In genomic region chr11:122853971-122854446, GRCh38 we compare ENCODE assay signal across 2 cellular contexts.
A peak's percentile ranks its signal among the peaks of the same experiment; 100 is the strongest.
TF ChIP-seq lines count a peak whose summit lies in the region.

No MANE protein-coding gene starts in this region.

TF ChIP-seq in HCT116, 20 proteins besides CTCF, POLR2A, EP300 and RAD21 (continued from another document):
- TF ChIP-seq EGR1 (IDR thresholded peaks at IDR 0.05; ENCODE audit: low read depth): 0 out of 2 replicates have a peak, but pooled peaks have one; percentile 26
- no peak for TF ChIP-seq ATF3 (IDR thresholded peaks at IDR 0.05)

TF ChIP-seq in neural cell, 6 proteins besides CTCF, POLR2A, EP300 and RAD21 (continued from another document):
- TF ChIP-seq REST (IDR thresholded peaks at IDR 0.05; ENCODE audit: borderline replicate concordance): peak; percentile 72
